ENCODE assay signal across 19 cellular contexts in genomic region chr10:126892150-126892872, GRCh38. TPM values are rescaled to one million over a fixed set of nuclear protein-coding genes. Genes with fewer than 3 reads are reported as not detected.
DNase-seq lines count a peak whose midpoint lies in the region; ATAC-seq and TF ChIP-seq lines count a peak whose summit lies in the region.
"Had no signal": no experiment of that assay in that cellular context is flagged by ENCODE, and none has a peak within 500 bp of the region (broad histone marks: within the 10 kb centered on the region; RNA-seq: fewer than 3 reads in every experiment).

No MANE protein-coding gene starts in this region.

- no peaks in the 10 kb centered on the region for H3K36me3 ChIP-seq in heart left ventricle
- no peaks in the 10 kb centered on the region for H3K36me3 ChIP-seq in lung (ENCODE audit: control insufficient read depth in 2 of 2, insufficient read depth in 2 of 2, low read length in 2 of 2)
- H3K36me3 ChIP-seq in spleen, result no peaks in the 10 kb centered on the region

- H3K27ac ChIP-seq in heart left ventricle (no peak overlapping the region), right cardiac atrium (ENCODE audit: low read length) (no peak overlapping the region), lung (ENCODE audit: low read depth in 1 of 2, low read length in 1 of 2) (peak overlapping the region in 1 of 2 donors; percentile 20), spleen (no peak overlapping the region)
- H3K27ac ChIP-seq: RWPE1 had no signal

- peaks cover 0 to 3% (median 0%) of the 10 kb centered on the region in 12 donors for H3K4me1 ChIP-seq in heart left ventricle
- no peaks in the 10 kb centered on the region for H3K4me1 ChIP-seq in right cardiac atrium (ENCODE audit: control insufficient read depth, insufficient read depth, low read length)
- no peaks in the 10 kb centered on the region for H3K4me1 ChIP-seq in lung (ENCODE audit: control insufficient read depth in 2 of 2, insufficient read depth in 2 of 2, low read length in 2 of 2)
- no peaks in the 10 kb centered on the region for H3K4me1 ChIP-seq in spleen

- H3K9me3 ChIP-seq in heart left ventricle (no peaks in the 10 kb centered on the region), right cardiac atrium (ENCODE audit: control insufficient read depth, low read length) (no peaks in the 10 kb centered on the region), lung (ENCODE audit: control insufficient read depth in 2 of 2, insufficient read depth in 1 of 2, low read length in 1 of 2) (peaks cover 0 to 2% of the 10 kb centered on the region in 2 donors), spleen (peaks cover 0 to 2% (median 0%) of the 10 kb centered on the region in 8 donors)

- intact Hi-C loops in heart left ventricle (cut with DNase I), result no loop called here
- intact Hi-C loops in right cardiac atrium (cut with DNase I), result no loop called here
- intact Hi-C loops in spleen (cut with DNase I; ENCODE audit: low total_unique reads), result no loop called here

- H3K27me3 ChIP-seq in heart left ventricle (no peaks in the 10 kb centered on the region), right cardiac atrium (ENCODE audit: control insufficient read depth, insufficient read depth) (no peaks in the 10 kb centered on the region), lung (ENCODE audit: control insufficient read depth, insufficient read depth) (no peaks in the 10 kb centered on the region), spleen (replicated peaks in 1 of 7) (no peaks in the 10 kb centered on the region)

- DNase-seq in heart left ventricle (no peak), right cardiac atrium (no peak), dermis microvascular lymphatic vessel endothelial cell (ENCODE audit: low read depth in 2 of 2) (peak; percentile 16 to 50), lung (ENCODE audit: low spot score) (no peak), spleen (peak; percentile 52), NCI-H187 (lab: John Stamatoyannopoulos, UW) (no peak)
- DNase-seq: CD4-positive, alpha-beta memory T cell; GF-D8; GOT3; Kasumi-1; MM.1S; NCI-H1092 treated with DMSO at 0.1 percent for 48 hours; NCI-H187 treated with DMSO at 0.1 percent for 48 hours; NCI-H446; NCI-H69; OCI-M1 had no signal

- WGBS in heart left ventricle, 4 donors, result 51 to 60% (median 52%) methylated on average over 8 of the region's 8 CpGs
- 48% methylated on average over 8 of the region's 8 CpGs for WGBS in right cardiac atrium
- 51 to 57% methylated on average over 8 of the region's 8 CpGs for WGBS in lung, 2 donors
- 43 to 58% (median 50%) methylated on average over 8 of the region's 8 CpGs for WGBS in spleen, 5 donors

- ATAC-seq in heart left ventricle (peak in 3 of 4 donors; percentile 22 to 87 (median 46)), right cardiac atrium (no peak), lung (ENCODE audit: insufficient read depth, low FRiP score) (peak; percentile 27), HG03108 (IDR thresholded peaks at IDR 0.05; ENCODE audit: unreplicated experiment) (no peak), GM18519 (IDR thresholded peaks at IDR 0.05; ENCODE audit: low FRiP score, unreplicated experiment) (no peak)

- TF ChIP-seq POLR2A in heart left ventricle (IDR thresholded peaks at IDR 0.05) (no peak), spleen (IDR thresholded peaks at IDR 0.05) (no peak)

- TF ChIP-seq CTCF in heart left ventricle (IDR thresholded peaks at IDR 0.05) (no peak), lung (IDR thresholded peaks at IDR 0.05; ENCODE audit: control extremely low read depth, extremely low read depth) (no peak), spleen (IDR thresholded peaks at IDR 0.05 in 8 of 11, conservative IDR thresholded peaks at IDR 0.05 in 3 of 11) (no peak)

- no peak overlapping the region for H3K4me3 ChIP-seq in heart left ventricle
- no peak overlapping the region for H3K4me3 ChIP-seq in right cardiac atrium (ENCODE audit: low read length)
- H3K4me3 ChIP-seq in lung, result no peak overlapping the region
- no peak overlapping the region for H3K4me3 ChIP-seq in spleen

RNA-seq across cellular contexts. Expression of gene DOCK1, which starts 12.9 kb away (rescaled TPM):
- 10 to 100 TPM; 13.4 to 31.6 (median 20.6) TPM for total RNA-seq in heart left ventricle
- 10 to 100 TPM in 1 of 2 donors, 1 to 10 TPM in 1; 5.0 to 13.8 TPM for polyA plus RNA-seq in heart left ventricle
- 10 to 100 TPM; 17.7 to 23.1 (median 21.5) TPM for total RNA-seq in right cardiac atrium
- polyA plus RNA-seq in right cardiac atrium, result 7.8 TPM
- total RNA-seq in dermis microvascular lymphatic vessel endothelial cell, result 69.3 and 84.5 TPM in 2 replicates
- 100 to 1,000 TPM in 1 of 2 donors, 10 to 100 TPM in 1; 47.7 to 102 TPM for total RNA-seq in lung
- polyA plus RNA-seq in lung, result 10 to 100 TPM; 11.2 to 13.3 TPM
- total RNA-seq in spleen, result 10 to 100 TPM; 21.5 to 40.5 (median 35.7) TPM
- polyA plus RNA-seq in spleen, result 1 to 10 TPM; 2.2 to 5.2 (median 2.6) TPM
- polyA plus RNA-seq: CD4-positive, alpha-beta memory T cell had no signal

Comparison
In these comparisons a context has a peak if more than half of its experiments do, and no peak if none do; other contexts are left out.
1. ATAC-seq: peak in heart left ventricle (3 of 4) and lung (single experiment); none in right cardiac atrium (0 of 2), HG03108 (single experiment) and GM18519 (single experiment).
2. DNase-seq: peak in dermis microvascular lymphatic vessel endothelial cell (2 of 2) and spleen (single experiment); none in heart left ventricle (0 of 5), right cardiac atrium (0 of 3), lung (single experiment) and NCI-H187 (0 of 2).